Comparison of ENCODE assay signal across 7 cellular contexts in the genomic region with DNA sequence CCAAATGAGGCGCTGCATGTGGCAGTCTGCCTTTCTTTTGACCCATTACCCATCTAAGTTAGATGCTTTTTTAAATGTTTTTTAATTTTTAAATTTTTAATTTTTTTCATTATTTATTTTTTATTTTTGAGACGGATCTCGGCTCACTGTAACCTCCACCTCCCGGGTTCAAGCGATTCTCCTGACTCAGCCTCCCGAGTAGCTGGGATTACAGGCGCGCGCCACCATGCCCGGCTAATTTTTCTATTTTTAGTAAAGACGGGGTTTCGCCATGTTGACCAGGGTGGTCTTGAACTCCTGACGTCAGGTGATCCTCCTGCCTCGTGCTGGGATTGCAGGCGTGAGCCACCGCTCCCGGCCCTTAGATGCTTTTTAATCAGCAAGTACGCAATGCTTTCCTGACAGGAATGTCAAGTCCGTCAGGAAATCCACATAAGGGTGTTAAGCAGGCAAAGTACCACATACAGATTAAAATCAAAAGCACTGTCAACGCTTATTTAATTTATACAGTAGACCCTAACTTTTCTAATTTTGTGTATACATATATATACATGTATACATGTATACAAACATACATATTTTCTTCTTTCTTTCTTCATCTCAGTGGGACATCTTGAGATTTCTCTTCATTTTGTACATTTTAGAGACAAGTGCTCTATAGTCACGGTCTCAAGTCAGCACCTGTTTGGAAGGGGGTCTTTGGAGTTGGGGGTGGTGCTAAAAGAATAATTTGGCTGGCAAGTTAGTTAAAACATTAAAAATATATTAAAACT. TPM values are rescaled to one million over a fixed set of nuclear protein-coding genes. Genes with fewer than 3 reads are reported as not detected.
DNase-seq lines count a peak whose midpoint lies in the region; ATAC-seq and TF ChIP-seq lines count a peak whose summit lies in the region.

No MANE protein-coding gene starts in this region.

- peaks cover 17% of the 10 kb centered on the region for H3K27me3 Mint-ChIP-seq in GM23338 (ENCODE audit: insufficient read depth, low read depth, poor library complexity)

- no peak overlapping the region for H3K27ac Mint-ChIP-seq in GM23338

- no peak; the same call in 2 of the 3 replicates for ATAC-seq in GM23338
- ATAC-seq in GM18909 (IDR thresholded peaks at IDR 0.05; ENCODE audit: poor library complexity, unreplicated experiment): no peak
- no peak for ATAC-seq in GM19351 (IDR thresholded peaks at IDR 0.05; ENCODE audit: unreplicated experiment)

- H3K9ac ChIP-seq in fibroblast of lung (ENCODE audit: insufficient read depth, low read length): no peak overlapping the region

- no peak overlapping the region for H2AFZ ChIP-seq in GM23338
- H2AFZ ChIP-seq in fibroblast of lung (ENCODE audit: low read length): no peak overlapping the region
- H2AFZ ChIP-seq in neuron (ENCODE audit: low read depth, low read length): no peak overlapping the region

- H3F3A ChIP-seq in GM23338 (replicated peaks; ENCODE audit: low read depth): no peaks in the 10 kb centered on the region

- 0 out of 2 replicates have a peak, but pooled peaks cover 7% of the 10 kb centered on the region for H3K4me1 ChIP-seq in GM23338 (ENCODE audit: insufficient read depth)
- H3K4me1 ChIP-seq in fibroblast of lung (ENCODE audit: control insufficient read depth, extremely low read depth, insufficient read depth, low read length): no peaks in the 10 kb centered on the region
- peaks cover 10% of the 10 kb centered on the region for H3K4me1 ChIP-seq in neuron (ENCODE audit: insufficient read depth, low read length)

- H3K27ac ChIP-seq in GM23338 (ENCODE audit: low read depth) (no peak overlapping the region), fibroblast of lung (ENCODE audit: insufficient read depth, low read length) (peak overlapping the region; percentile 19)

- H3K9me3 ChIP-seq in fibroblast of lung (ENCODE audit: control insufficient read depth, insufficient read depth, low read depth, low read length): no peaks in the 10 kb centered on the region
- H3K9me3 ChIP-seq in neuron (ENCODE audit: low read length): no peaks in the 10 kb centered on the region

- TF ChIP-seq CTCF in GM23338 (conservative IDR thresholded peaks at IDR 0.05; ENCODE audit: low read depth in 2 of 2) (no peak), fibroblast of lung (conservative IDR thresholded peaks at IDR 0.05 in 1 of 2, IDR thresholded peaks at IDR 0.05 in 1 of 2; ENCODE audit: low read depth in 1 of 2, low read length in 2 of 2) (no peak)

- peaks cover 5% of the 10 kb centered on the region for H3K9me3 Mint-ChIP-seq in GM23338

- H3K4me2 ChIP-seq in GM23338 (no peak overlapping the region), fibroblast of lung (ENCODE audit: extremely low read depth, insufficient read depth, low read length) (peak overlapping the region; percentile 73)

- peaks cover 13% of the 10 kb centered on the region; the same call in 2 of the 3 replicates for H3K4me1 Mint-ChIP-seq in GM23338

- 0 out of 2 replicates have a peak overlapping the region, but pooled peaks have one; percentile 28 for H3K4me3 ChIP-seq in GM23338
- H3K4me3 ChIP-seq in fibroblast of lung (replicated peaks in 1 of 4; ENCODE audit: control extremely low read depth in 1 of 4, insufficient read depth in 1 of 4, low read depth in 3 of 4, low read length in 4 of 4): peak overlapping the region in 3 of 4 experiments; percentile 22 to 36 (median 35)
- H3K4me3 ChIP-seq in neuron (ENCODE audit: low read length): peak overlapping the region; percentile 27

- no peaks in the 10 kb centered on the region for H3K9me2 ChIP-seq in GM23338 (ENCODE audit: insufficient read depth)

- H4K20me1 ChIP-seq in GM23338 (replicated peaks; ENCODE audit: insufficient read depth) (no peaks in the 10 kb centered on the region), fibroblast of lung (ENCODE audit: control insufficient read depth, extremely low read depth, insufficient read depth, low read length) (no peaks in the 10 kb centered on the region)

- H3K4me3 Mint-ChIP-seq in GM23338: peak overlapping the region; percentile 53

- H3K36me3 Mint-ChIP-seq in GM23338 (ENCODE audit: low read depth): peaks cover 7% of the 10 kb centered on the region

- DNase-seq in GM23338 (ENCODE audit: low spot score): peak; percentile 54
- peak; percentile 41 for DNase-seq in NCI-H524 treated with DMSO at 0.1 percent for 48 hours (lab: John Stamatoyannopoulos, UW)
- peak; percentile 69 for DNase-seq in activated CD8-positive, alpha-beta memory T cell treated with anti-CD3 and anti-CD28 coated beads, Interleukin-2, amount 50 U/mL, for 48 hours
- DNase-seq in fibroblast of lung (ENCODE audit: low read depth in 2 of 2): peak; percentile 89 to 90

- H3K36me3 ChIP-seq in GM23338 (ENCODE audit: insufficient read depth): no peaks in the 10 kb centered on the region
- no peaks in the 10 kb centered on the region for H3K36me3 ChIP-seq in fibroblast of lung (ENCODE audit: control insufficient read depth, insufficient read depth, low read length)
- no peaks in the 10 kb centered on the region for H3K36me3 ChIP-seq in neuron (ENCODE audit: insufficient read depth, low read length)

- H3K79me2 ChIP-seq in GM23338 (replicated peaks; ENCODE audit: insufficient read depth): no peaks in the 10 kb centered on the region
- peaks cover 7% of the 10 kb centered on the region for H3K79me2 ChIP-seq in fibroblast of lung (ENCODE audit: control insufficient read depth, insufficient read depth, low read length)

- no peaks in the 10 kb centered on the region for H3K27me3 ChIP-seq in GM23338 (ENCODE audit: insufficient read depth)
- no peaks in the 10 kb centered on the region for H3K27me3 ChIP-seq in fibroblast of lung (ENCODE audit: control insufficient read depth, insufficient read depth, low read length)
- H3K27me3 ChIP-seq in neuron (ENCODE audit: insufficient read depth, low read length): no peaks in the 10 kb centered on the region

TF ChIP-seq in GM23338, 12 proteins besides CTCF, POLR2A, EP300 and RAD21:
- TF ChIP-seq, protein P1, sequence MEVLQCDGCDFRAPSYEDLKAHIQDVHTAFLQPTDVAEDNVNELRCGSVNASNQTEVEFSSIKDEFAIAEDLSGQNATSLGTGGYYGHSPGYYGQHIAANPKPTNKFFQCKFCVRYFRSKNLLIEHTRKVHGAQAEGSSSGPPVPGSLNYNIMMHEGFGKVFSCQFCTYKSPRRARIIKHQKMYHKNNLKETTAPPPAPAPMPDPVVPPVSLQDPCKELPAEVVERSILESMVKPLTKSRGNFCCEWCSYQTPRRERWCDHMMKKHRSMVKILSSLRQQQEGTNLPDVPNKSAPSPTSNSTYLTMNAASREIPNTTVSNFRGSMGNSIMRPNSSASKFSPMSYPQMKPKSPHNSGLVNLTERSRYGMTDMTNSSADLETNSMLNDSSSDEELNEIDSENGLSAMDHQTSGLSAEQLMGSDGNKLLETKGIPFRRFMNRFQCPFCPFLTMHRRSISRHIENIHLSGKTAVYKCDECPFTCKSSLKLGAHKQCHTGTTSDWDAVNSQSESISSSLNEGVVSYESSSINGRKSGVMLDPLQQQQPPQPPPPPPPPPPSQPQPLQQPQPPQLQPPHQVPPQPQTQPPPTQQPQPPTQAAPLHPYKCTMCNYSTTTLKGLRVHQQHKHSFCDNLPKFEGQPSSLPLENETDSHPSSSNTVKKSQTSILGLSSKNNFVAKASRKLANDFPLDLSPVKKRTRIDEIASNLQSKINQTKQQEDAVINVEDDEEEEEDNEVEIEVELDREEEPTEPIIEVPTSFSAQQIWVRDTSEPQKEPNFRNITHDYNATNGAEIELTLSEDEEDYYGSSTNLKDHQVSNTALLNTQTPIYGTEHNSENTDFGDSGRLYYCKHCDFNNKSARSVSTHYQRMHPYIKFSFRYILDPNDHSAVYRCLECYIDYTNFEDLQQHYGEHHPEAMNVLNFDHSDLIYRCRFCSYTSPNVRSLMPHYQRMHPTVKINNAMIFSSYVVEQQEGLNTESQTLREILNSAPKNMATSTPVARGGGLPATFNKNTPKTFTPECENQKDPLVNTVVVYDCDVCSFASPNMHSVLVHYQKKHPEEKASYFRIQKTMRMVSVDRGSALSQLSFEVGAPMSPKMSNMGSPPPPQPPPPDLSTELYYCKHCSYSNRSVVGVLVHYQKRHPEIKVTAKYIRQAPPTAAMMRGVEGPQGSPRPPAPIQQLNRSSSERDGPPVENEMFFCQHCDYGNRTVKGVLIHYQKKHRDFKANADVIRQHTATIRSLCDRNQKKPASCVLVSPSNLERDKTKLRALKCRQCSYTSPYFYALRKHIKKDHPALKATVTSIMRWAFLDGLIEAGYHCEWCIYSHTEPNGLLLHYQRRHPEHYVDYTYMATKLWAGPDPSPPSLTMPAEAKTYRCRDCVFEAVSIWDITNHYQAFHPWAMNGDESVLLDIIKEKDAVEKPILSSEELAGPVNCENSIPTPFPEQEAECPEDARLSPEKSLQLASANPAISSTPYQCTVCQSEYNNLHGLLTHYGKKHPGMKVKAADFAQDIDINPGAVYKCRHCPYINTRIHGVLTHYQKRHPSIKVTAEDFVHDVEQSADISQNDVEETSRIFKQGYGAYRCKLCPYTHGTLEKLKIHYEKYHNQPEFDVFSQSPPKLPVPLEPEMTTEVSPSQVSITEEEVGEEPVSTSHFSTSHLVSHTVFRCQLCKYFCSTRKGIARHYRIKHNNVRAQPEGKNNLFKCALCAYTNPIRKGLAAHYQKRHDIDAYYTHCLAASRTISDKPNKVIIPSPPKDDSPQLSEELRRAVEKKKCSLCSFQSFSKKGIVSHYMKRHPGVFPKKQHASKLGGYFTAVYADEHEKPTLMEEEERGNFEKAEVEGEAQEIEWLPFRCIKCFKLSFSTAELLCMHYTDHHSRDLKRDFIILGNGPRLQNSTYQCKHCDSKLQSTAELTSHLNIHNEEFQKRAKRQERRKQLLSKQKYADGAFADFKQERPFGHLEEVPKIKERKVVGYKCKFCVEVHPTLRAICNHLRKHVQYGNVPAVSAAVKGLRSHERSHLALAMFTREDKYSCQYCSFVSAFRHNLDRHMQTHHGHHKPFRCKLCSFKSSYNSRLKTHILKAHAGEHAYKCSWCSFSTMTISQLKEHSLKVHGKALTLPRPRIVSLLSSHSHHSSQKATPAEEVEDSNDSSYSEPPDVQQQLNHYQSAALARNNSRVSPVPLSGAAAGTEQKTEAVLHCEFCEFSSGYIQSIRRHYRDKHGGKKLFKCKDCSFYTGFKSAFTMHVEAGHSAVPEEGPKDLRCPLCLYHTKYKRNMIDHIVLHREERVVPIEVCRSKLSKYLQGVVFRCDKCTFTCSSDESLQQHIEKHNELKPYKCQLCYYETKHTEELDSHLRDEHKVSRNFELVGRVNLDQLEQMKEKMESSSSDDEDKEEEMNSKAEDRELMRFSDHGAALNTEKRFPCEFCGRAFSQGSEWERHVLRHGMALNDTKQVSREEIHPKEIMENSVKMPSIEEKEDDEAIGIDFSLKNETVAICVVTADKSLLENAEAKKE (CRISPR knock-in tag; IDR thresholded peaks at IDR 0.05): no peak

RNA-seq across cellular contexts. Expression of a gene that starts 1.0 kb away (rescaled TPM):
- total RNA-seq in GM23338 (2014; rRNA removed; shearing (Covaris generic)): 19.3 and 19.5 TPM in 2 replicates
- polyA plus RNA-seq in GM23338 (2016; fragmentation: Nextera tagmentation; extraction: Ambion mirVana) (25.0 and 29.9 TPM in 2 replicates), fibroblast of lung (47.2 and 51.9 TPM in 2 replicates)
- total RNA-seq in fibroblast of lung: 44.9 and 54.0 TPM in 2 replicates
- 26.5 and 29.3 TPM in 2 replicates for polyA plus RNA-seq in fibroblast of lung (2012)
- polyA minus RNA-seq in fibroblast of lung (ENCODE audit: low replicate concordance): 2.2 and 4.1 TPM in 2 replicates
